ENCODE assay signal across 8 cellular contexts in genomic region chr3:148992027-148992634, GRCh38. TPM values are rescaled to one million over a fixed set of nuclear protein-coding genes. Genes with fewer than 3 reads are reported as not detected.
DNase-seq lines count a peak whose midpoint lies in the region; ATAC-seq and TF ChIP-seq lines count a peak whose summit lies in the region.

No MANE protein-coding gene starts in this region.

- peak overlapping the region; percentile 62 for H3K4me2 ChIP-seq in mesenchymal stem cell (ENCODE audit: low read length, poor library complexity, severe bottlenecking)

- ATAC-seq in GM21717 (IDR thresholded peaks at IDR 0.05; ENCODE audit: unreplicated experiment), result peak; percentile 27
- ATAC-seq in activated B cell treated with CpG ODN at 0.5 μM for 24 hours (ENCODE audit: low read depth), result peak; percentile 6

- peaks cover 24% of the 10 kb centered on the region for H3K36me3 Mint-ChIP-seq in activated B cell treated with CpG ODN at 0.5 μM for 24 hours (ENCODE audit: low read depth)

- no peak overlapping the region for H2AK5ac ChIP-seq in mesenchymal stem cell (ENCODE audit: low read length, severe bottlenecking)

- H3K9me3 Mint-ChIP-seq in activated B cell treated with CpG ODN at 0.5 μM for 24 hours, result no peaks in the 10 kb centered on the region

- peaks cover 21% of the 10 kb centered on the region for H3K4me1 Mint-ChIP-seq in activated B cell treated with CpG ODN at 0.5 μM for 24 hours

- H2BK12ac ChIP-seq in mesenchymal stem cell (ENCODE audit: low read length in 2 of 2), result no peak overlapping the region

- peak overlapping the region; percentile 89 for H2BK15ac ChIP-seq in mesenchymal stem cell (ENCODE audit: low read depth, poor library complexity, severe bottlenecking)

- WGBS in mesenchymal stem cell, result 4% methylated on average over 33 of the region's 34 CpGs

- peak overlapping the region; percentile 77 to 84 for H3K4me3 ChIP-seq in mesenchymal stem cell (ENCODE audit: insufficient read depth in 1 of 2, low read depth in 1 of 2, low read length in 2 of 2)

- H2BK5ac ChIP-seq in mesenchymal stem cell (ENCODE audit: low read depth, low read length, poor library complexity, severe bottlenecking), result peak overlapping the region; percentile 60

- H3K27me3 ChIP-seq in mesenchymal stem cell (ENCODE audit: control insufficient read depth in 1 of 2, insufficient read depth in 1 of 2, low read length in 2 of 2), result no peaks in the 10 kb centered on the region

- H4K91ac ChIP-seq in mesenchymal stem cell (ENCODE audit: low read length), result no peak overlapping the region

- peak overlapping the region; percentile 74 for H2AFZ ChIP-seq in mesenchymal stem cell (ENCODE audit: low read depth, low read length)

- no peak overlapping the region for H3K14ac ChIP-seq in mesenchymal stem cell (ENCODE audit: low read length in 2 of 2)

- no peak overlapping the region for H3K23ac ChIP-seq in mesenchymal stem cell (ENCODE audit: low read length in 2 of 2)

- CTCF ChIA-PET in activated B cell treated with CpG ODN at 0.5 μM for 24 hours (lab: Charles Lee), result interaction anchor here (1.0 kb wide), 1 partner anchor 36 kb away, joined by 3 read pairs; no protein-coding TSS in a partner anchor

- H3K27ac ChIP-seq in mesenchymal stem cell (ENCODE audit: low read length, poor library complexity, severe bottlenecking), result no peak overlapping the region
- peak overlapping the region; percentile 82 for H3K27ac ChIP-seq in substantia nigra (ENCODE audit: low read depth, low read length, poor library complexity, severe bottlenecking)

- no peaks in the 10 kb centered on the region for H3K27me3 Mint-ChIP-seq in activated B cell treated with CpG ODN at 0.5 μM for 24 hours

- H3K18ac ChIP-seq in mesenchymal stem cell (ENCODE audit: low read depth in 1 of 2, low read length in 2 of 2), result peak overlapping the region; percentile 77 to 86

- no peaks in the 10 kb centered on the region for H3K9me3 ChIP-seq in mesenchymal stem cell (ENCODE audit: control insufficient read depth, low read length)

- H2BK120ac ChIP-seq in mesenchymal stem cell (ENCODE audit: low read depth, low read length), result peak overlapping the region; percentile 82

- peaks cover 5 to 33% of the 10 kb centered on the region in 2 experiments for H3K36me3 ChIP-seq in mesenchymal stem cell (ENCODE audit: control insufficient read depth in 1 of 2, insufficient read depth in 2 of 2, low read depth in 1 of 2, low read length in 2 of 2)

- TF ChIP-seq CTCF in activated B cell treated with CpG ODN at 0.5 μM for 24 hours (IDR thresholded peaks at IDR 0.05), result no peak

- peaks cover 3% of the 10 kb centered on the region for H3K4me1 ChIP-seq in mesenchymal stem cell (ENCODE audit: control insufficient read depth, insufficient read depth, low read depth, low read length)

- H3K27ac Mint-ChIP-seq in activated B cell treated with CpG ODN at 0.5 μM for 24 hours, result peak overlapping the region; percentile 69

- H3K4ac ChIP-seq in mesenchymal stem cell (ENCODE audit: low read depth in 1 of 2, low read length in 2 of 2), result peak overlapping the region; percentile 40 to 74

- DNase-seq in NCI-H2081 (lab: John Stamatoyannopoulos, UW) (peak; percentile 22 to 47), NCI-H2081 treated with DMSO at 0.1 percent for 48 hours (lab: John Stamatoyannopoulos, UW) (no peak), HuH-7 (ENCODE audit: low spot score) (peak; percentile 20), activated B cell treated with CpG ODN at 0.5 μM for 24 hours (peak; percentile 43), mesenchymal stem cell (peak; percentile 66), substantia nigra (lab: John Stamatoyannopoulos, UW) (peak in 18 of 49 donors; percentile 6 to 75 (median 40))
- DNase-seq in effector CD8-positive, alpha-beta T cell (lab: John Stamatoyannopoulos, UW), result peak; percentile 14

- peak overlapping the region; percentile 84 for H3K4me3 Mint-ChIP-seq in activated B cell treated with CpG ODN at 0.5 μM for 24 hours

- peaks cover 15% of the 10 kb centered on the region for H3K79me1 ChIP-seq in mesenchymal stem cell (replicated peaks; ENCODE audit: low read length, poor library complexity, severe bottlenecking)

- POLR2A ChIA-PET in activated B cell treated with CpG ODN at 0.5 μM for 24 hours (lab: Charles Lee), result interaction anchor here (0.5 to 1.8 kb wide), 8 partner anchors 9 to 1416 kb away, joined by 3 to 8 read pairs (median 4); partner anchors contain the start of genes COMMD2, HPS3 and TSC22D2

- H3K9ac ChIP-seq in mesenchymal stem cell (ENCODE audit: low read length), result peak overlapping the region; percentile 89

- H4K8ac ChIP-seq in mesenchymal stem cell (ENCODE audit: low read length), result no peak overlapping the region

- intact Hi-C loops in activated B cell treated with CpG ODN at 0.5 μM for 24 hours (cut with micrococcal nuclease), result loop anchor here (5.0 kb wide), 3 partner anchors 255 to 1415 kb away; partner anchors contain the start of genes COMMD2 and TSC22D2

RNA-seq across cellular contexts. Expression of gene GYG1, which starts 0.8 kb away (rescaled TPM):
- total RNA-seq in activated B cell treated with CpG ODN at 0.5 μM for 24 hours, result 20.2 and 21.8 TPM in 2 replicates
- 59.2 TPM for polyA plus RNA-seq in mesenchymal stem cell (2013, experiment 1 of 2)
- polyA plus RNA-seq in mesenchymal stem cell (2013, experiment 2 of 2), result 59.2 TPM
